ENCODE assay signal across 9 cellular contexts in the genomic region with DNA sequence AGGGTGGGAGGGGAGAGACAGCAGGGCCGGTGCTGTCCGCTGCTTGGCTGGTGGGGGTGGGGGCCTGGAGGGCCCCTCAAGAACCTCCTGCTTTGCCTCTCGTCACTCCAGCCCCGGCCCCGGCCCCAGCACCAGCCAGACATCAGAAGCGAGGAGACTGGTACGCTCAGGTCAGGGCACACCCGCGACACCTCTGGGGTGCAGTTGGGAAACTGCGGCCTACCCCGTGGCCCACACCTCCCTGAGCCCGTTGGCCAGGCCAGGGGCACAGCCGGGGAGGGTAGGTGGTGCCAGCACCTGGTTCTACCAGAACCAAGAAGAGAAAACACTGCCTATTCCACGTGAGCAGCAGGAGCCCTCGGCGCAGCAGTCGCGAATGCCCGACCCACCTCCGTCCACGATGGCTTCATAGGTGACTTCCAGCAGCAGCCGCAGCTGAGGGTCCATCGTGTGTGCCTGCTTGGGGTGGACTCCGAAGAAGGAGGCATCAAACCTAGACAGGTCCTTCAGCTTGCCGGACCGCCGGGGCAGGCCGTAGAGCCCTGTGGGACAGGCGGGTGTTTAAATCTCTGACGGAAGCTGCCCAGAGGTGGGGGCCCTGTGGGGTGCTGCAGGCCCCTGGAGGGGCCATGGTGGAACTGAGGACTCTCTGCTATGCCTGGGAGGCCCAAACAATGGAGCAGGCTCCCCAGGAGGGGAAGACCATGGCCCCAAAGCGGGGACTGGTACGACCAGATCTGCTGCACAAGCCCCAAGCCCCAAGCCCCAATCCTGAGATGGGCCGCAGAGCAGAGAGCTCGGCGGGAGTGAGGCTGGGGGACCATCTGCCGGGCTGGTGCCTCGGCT. TPM values are rescaled to one million over a fixed set of nuclear protein-coding genes. Genes with fewer than 3 reads are reported as not detected.
DNase-seq lines count a peak whose midpoint lies in the region; ATAC-seq and TF ChIP-seq lines count a peak whose summit lies in the region.
"Had no signal": no experiment of that assay in that cellular context is flagged by ENCODE, and none has a peak within 500 bp of the region (broad histone marks: within the 10 kb centered on the region; RNA-seq: fewer than 3 reads in every experiment).

No MANE protein-coding gene starts in this region.

- H3K9me3 ChIP-seq in SK-N-MC (ENCODE audit: low read depth, low read length): no peaks in the 10 kb centered on the region
- H3K9me3 ChIP-seq: transverse colon had no signal

- peak overlapping the region; percentile 49 for H3K27ac Mint-ChIP-seq in activated naive CD4-positive, alpha-beta T cell treated with anti-CD3 and anti-CD28 coated beads, Interleukin-2, amount 10 ng/mL, durations not matched to agents 7 days and 5 days
- H3K27ac Mint-ChIP-seq in activated naive CD4-positive, alpha-beta T cell treated with anti-CD3 and anti-CD28 coated beads, Interleukin-2, amount 50 U/mL, for 72 hours: peak overlapping the region in 1 of 2 donors; percentile 59
- H3K27ac Mint-ChIP-seq in stimulated activated effector memory CD8-positive, alpha-beta T cell treated with anti-CD3 and anti-CD28 coated beads, Interleukin-12 subunit alpha, Interleukin-12 subunit beta, amount 100 ng/mL, for 72 hours: no peak overlapping the region

- ATAC-seq in activated naive CD4-positive, alpha-beta T cell treated with anti-CD3 and anti-CD28 coated beads, Interleukin-2, amount 50 U/mL, for 72 hours: no peak
- ATAC-seq in stimulated activated effector memory CD8-positive, alpha-beta T cell treated with anti-CD3 and anti-CD28 coated beads, Interleukin-12 subunit alpha, Interleukin-12 subunit beta, amount 100 ng/mL, for 72 hours: no peak
- ATAC-seq in GM18520 (IDR thresholded peaks at IDR 0.05; ENCODE audit: unreplicated experiment): no peak

- H3K4me1 Mint-ChIP-seq in activated naive CD4-positive, alpha-beta T cell treated with anti-CD3 and anti-CD28 coated beads, Interleukin-2, amount 10 ng/mL, durations not matched to agents 7 days and 5 days: peaks cover 17% of the 10 kb centered on the region
- H3K4me1 Mint-ChIP-seq in stimulated activated effector memory CD8-positive, alpha-beta T cell treated with anti-CD3 and anti-CD28 coated beads, Interleukin-12 subunit alpha, Interleukin-12 subunit beta, amount 100 ng/mL, for 72 hours: peaks cover 22% of the 10 kb centered on the region

- H3K36me3 Mint-ChIP-seq in activated naive CD4-positive, alpha-beta T cell treated with anti-CD3 and anti-CD28 coated beads, Interleukin-2, amount 10 ng/mL, durations not matched to agents 7 days and 5 days: peaks cover 15% of the 10 kb centered on the region
- peaks cover 4 to 8% of the 10 kb centered on the region in 2 donors for H3K36me3 Mint-ChIP-seq in activated naive CD4-positive, alpha-beta T cell treated with anti-CD3 and anti-CD28 coated beads, Interleukin-2, amount 50 U/mL, for 72 hours
- H3K36me3 Mint-ChIP-seq in stimulated activated effector memory CD8-positive, alpha-beta T cell treated with anti-CD3 and anti-CD28 coated beads, Interleukin-12 subunit alpha, Interleukin-12 subunit beta, amount 100 ng/mL, for 72 hours: peaks cover 77% of the 10 kb centered on the region

- no peak for TF ChIP-seq CTCF in foreskin fibroblast (IDR thresholded peaks at IDR 0.05; ENCODE audit: low read depth, low read length)

- H3K36me3 ChIP-seq in SK-N-MC (ENCODE audit: insufficient read depth, low read length): peaks cover 58% of the 10 kb centered on the region

- H3K4me3 Mint-ChIP-seq in activated naive CD4-positive, alpha-beta T cell treated with anti-CD3 and anti-CD28 coated beads, Interleukin-2, amount 10 ng/mL, durations not matched to agents 7 days and 5 days: peak overlapping the region; percentile 60
- peak overlapping the region; percentile 68 for H3K4me3 Mint-ChIP-seq in stimulated activated effector memory CD8-positive, alpha-beta T cell treated with anti-CD3 and anti-CD28 coated beads, Interleukin-12 subunit alpha, Interleukin-12 subunit beta, amount 100 ng/mL, for 72 hours

- no peak for DNase-seq in activated naive CD4-positive, alpha-beta T cell treated with anti-CD3 and anti-CD28 coated beads, Interleukin-2, amount 10 ng/mL, durations not matched to agents 7 days and 5 days
- no peak for DNase-seq in activated naive CD4-positive, alpha-beta T cell treated with anti-CD3 and anti-CD28 coated beads, Interleukin-2, amount 50 U/mL, for 72 hours (ENCODE audit: low spot score in 2 of 2)
- DNase-seq in SK-N-MC (ENCODE audit: low read depth, low spot score) (no peak), foreskin fibroblast (no peak), MV-4-11 (lab: John Stamatoyannopoulos, UW) (no peak), NAMALWA (ENCODE audit: low spot score) (no peak)
- no peak for DNase-seq in stimulated activated effector memory CD8-positive, alpha-beta T cell treated with anti-CD3 and anti-CD28 coated beads, Interleukin-12 subunit alpha, Interleukin-12 subunit beta, amount 100 ng/mL, for 72 hours (ENCODE audit: low spot score in 2 of 2)
- DNase-seq: transverse colon had no signal

- no peaks in the 10 kb centered on the region for H3K27me3 Mint-ChIP-seq in activated naive CD4-positive, alpha-beta T cell treated with anti-CD3 and anti-CD28 coated beads, Interleukin-2, amount 10 ng/mL, durations not matched to agents 7 days and 5 days

- peak overlapping the region; percentile 97 for H3K9ac ChIP-seq in SK-N-MC (ENCODE audit: insufficient read length)

- CTCF ChIA-PET in activated naive CD4-positive, alpha-beta T cell treated with anti-CD3 and anti-CD28 coated beads, Interleukin-2, amount 10 ng/mL, durations not matched to agents 7 days and 5 days (lab: Charles Lee): interaction anchor here (1.6 kb wide), 1 partner anchor 11 kb away, joined by 5 read pairs; no protein-coding TSS in a partner anchor

- H3K27ac ChIP-seq in SK-N-MC: peak overlapping the region; percentile 49; the same call in 1 of the 2 replicates
- H3K27ac ChIP-seq: transverse colon had no signal

- no peaks in the 10 kb centered on the region for H3K9me3 Mint-ChIP-seq in activated naive CD4-positive, alpha-beta T cell treated with anti-CD3 and anti-CD28 coated beads, Interleukin-2, amount 10 ng/mL, durations not matched to agents 7 days and 5 days
- no peaks in the 10 kb centered on the region for H3K9me3 Mint-ChIP-seq in activated naive CD4-positive, alpha-beta T cell treated with anti-CD3 and anti-CD28 coated beads, Interleukin-2, amount 50 U/mL, for 72 hours
- no peaks in the 10 kb centered on the region for H3K9me3 Mint-ChIP-seq in stimulated activated effector memory CD8-positive, alpha-beta T cell treated with anti-CD3 and anti-CD28 coated beads, Interleukin-12 subunit alpha, Interleukin-12 subunit beta, amount 100 ng/mL, for 72 hours

- H3K4me3 ChIP-seq in SK-N-MC (peak overlapping the region; percentile 91), foreskin fibroblast (ENCODE audit: low read depth in 1 of 2, low read length in 2 of 2) (peak overlapping the region; percentile 79 to 90)
- H3K4me3 ChIP-seq: transverse colon had no signal

RNA-seq across cellular contexts. Expression of gene FASN, which starts 2.9 kb away (rescaled TPM):
- total RNA-seq in activated naive CD4-positive, alpha-beta T cell treated with anti-CD3 and anti-CD28 coated beads, Interleukin-2, amount 50 U/mL, for 72 hours: 100 to 1,000 TPM in 1 of 2 donors, 10 to 100 TPM in 1; 82.6 to 171 TPM

RNA-seq across cellular contexts. Expression of gene DUS1L, which starts 29.6 kb away (rescaled TPM):
- 100 to 1,000 TPM in 1 of 2 donors, 10 to 100 TPM in 1; 86.2 to 103 TPM for total RNA-seq in activated naive CD4-positive, alpha-beta T cell treated with anti-CD3 and anti-CD28 coated beads, Interleukin-2, amount 50 U/mL, for 72 hours

RNA-seq across cellular contexts. Expression of gene GPS1, which starts 43.5 kb away (rescaled TPM):
- total RNA-seq in activated naive CD4-positive, alpha-beta T cell treated with anti-CD3 and anti-CD28 coated beads, Interleukin-2, amount 50 U/mL, for 72 hours: 10 to 100 TPM; 60.3 to 77.1 TPM

RNA-seq across cellular contexts. Expression of gene RFNG, which starts 43.5 kb away (rescaled TPM):
- total RNA-seq in activated naive CD4-positive, alpha-beta T cell treated with anti-CD3 and anti-CD28 coated beads, Interleukin-2, amount 50 U/mL, for 72 hours: 10 to 100 TPM; 21.5 to 24.2 TPM

RNA-seq across cellular contexts. Expression of gene DCXR, which starts 57.7 kb away (rescaled TPM):
- total RNA-seq in activated naive CD4-positive, alpha-beta T cell treated with anti-CD3 and anti-CD28 coated beads, Interleukin-2, amount 50 U/mL, for 72 hours: 100 to 1,000 TPM in 1 of 2 donors, 10 to 100 TPM in 1; 85.5 to 128 TPM
